8 cellular contexts compared by ENCODE assay signal in the genomic region with DNA sequence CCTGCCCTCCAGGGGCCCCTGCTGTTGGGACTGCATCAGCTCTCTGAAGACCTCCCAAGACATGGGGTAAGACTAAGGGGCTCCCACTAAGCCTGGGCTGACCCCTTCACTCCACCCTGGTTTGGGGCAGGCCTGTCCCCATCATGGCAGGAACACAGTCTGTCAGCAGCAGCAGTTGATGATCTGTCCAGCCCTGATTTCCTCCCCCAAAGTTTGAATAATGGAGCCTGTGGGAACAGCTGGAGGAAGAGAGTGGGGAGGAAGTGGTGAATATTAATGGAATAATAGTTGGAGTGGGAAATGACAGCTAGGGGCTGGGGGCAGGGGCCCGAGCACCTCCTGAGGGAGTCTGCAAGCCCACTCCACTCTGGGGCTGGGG. TPM values are rescaled to one million over a fixed set of nuclear protein-coding genes. Genes with fewer than 3 reads are reported as not detected.
DNase-seq lines count a peak whose midpoint lies in the region; ATAC-seq and TF ChIP-seq lines count a peak whose summit lies in the region.

No MANE protein-coding gene starts in this region.

- no peak for ATAC-seq in IMR-90 (ENCODE audit: low read depth)
- no peak for ATAC-seq in effector memory CD8-positive, alpha-beta T cell (replicated peaks)
- ATAC-seq in natural killer cell = no peak

- no peak overlapping the region for H2BK5ac ChIP-seq in IMR-90 (ENCODE audit: low read depth, low read length, poor library complexity, severe bottlenecking)

- no peak overlapping the region for H3K56ac ChIP-seq in IMR-90 (ENCODE audit: extremely low read depth, insufficient read depth, low read length)

- POLR2A ChIA-PET in A673 (lab: Charles Lee; ENCODE audit: low non-redundant PET) = no interaction called here
- POLR2A ChIA-PET in IMR-90 (lab: Charles Lee; ENCODE audit: unreplicated experiment) = no interaction called here
- POLR2A ChIA-PET in HEK293T (lab: Yijun Ruan, JAX) = interaction anchor here (1.7 to 2.0 kb wide), 2 partner anchors 9 to 11 kb away, joined by 5 to 8 read pairs; a partner anchor contains a TSS

- H3K4me1 Mint-ChIP-seq in effector memory CD8-positive, alpha-beta T cell (ENCODE audit: low read depth in 2 of 2) = peaks cover 25 to 38% of the 10 kb centered on the region in 2 donors
- peaks cover 10 to 28% of the 10 kb centered on the region in 2 donors for H3K4me1 Mint-ChIP-seq in natural killer cell

- no peak overlapping the region for H2BK20ac ChIP-seq in IMR-90 (ENCODE audit: low read depth, low read length)

- H3K36me3 Mint-ChIP-seq in effector memory CD8-positive, alpha-beta T cell (ENCODE audit: insufficient read depth) = peaks cover 35% of the 10 kb centered on the region
- H3K36me3 Mint-ChIP-seq in natural killer cell = no peaks in the 10 kb centered on the region

- H3K27ac ChIP-seq in A673 (ENCODE audit: low read depth, low read length, poor library complexity, severe bottlenecking) = peak overlapping the region; percentile 70
- H3K27ac ChIP-seq in IMR-90 (ENCODE audit: insufficient read depth, low read length) = no peak overlapping the region

- H3K9me1 ChIP-seq in IMR-90 (ENCODE audit: insufficient read depth, low read length) = no peaks in the 10 kb centered on the region

- H3K23ac ChIP-seq in IMR-90 (ENCODE audit: low read depth, low read length) = no peak overlapping the region; the same call in 1 of the 2 replicates

- BruUV-seq in A673 (replicated peaks; lab: Mats Ljungman, UMichigan) = no TSS peak
- no TSS peak for BruUV-seq in IMR-90 (replicated peaks; lab: Mats Ljungman, UMichigan)

- H4K20me1 ChIP-seq in IMR-90 (ENCODE audit: insufficient read depth, low read length) = no peaks in the 10 kb centered on the region

- dilution Hi-C loops in IMR-90 (cut with HindIII; ENCODE audit: low sequenced_read_pairs, unreplicated experiment) = no loop called here

- in situ Hi-C loops in IMR-90 (cut with MboI; ENCODE audit: low sequenced_read_pairs) = no loop called here

- H3K9me3 ChIP-seq in A673 (ENCODE audit: low read depth, low read length, poor library complexity, severe bottlenecking) (no peaks in the 10 kb centered on the region), IMR-90 (ENCODE audit: control insufficient read depth, insufficient read depth, low read length) (no peaks in the 10 kb centered on the region)

- H4K5ac ChIP-seq in IMR-90 (ENCODE audit: low read depth, low read length) = no peak overlapping the region

- H4K91ac ChIP-seq in IMR-90 (ENCODE audit: insufficient read depth, low read depth, low read length) = no peak overlapping the region

- no peak for TF ChIP-seq CTCF in A673 (conservative IDR thresholded peaks at IDR 0.05; ENCODE audit: low read depth, low read length)
- no peak for TF ChIP-seq CTCF in IMR-90 (conservative IDR thresholded peaks at IDR 0.05; ENCODE audit: low read depth, low read length)
- no peak for TF ChIP-seq CTCF in natural killer cell (IDR thresholded peaks at IDR 0.05)

- H3K4me3 ChIP-seq in A673 (ENCODE audit: low read depth, low read length, poor library complexity, severe bottlenecking) (no peak overlapping the region), IMR-90 (ENCODE audit: insufficient read depth, low read depth, low read length) (no peak overlapping the region)

- H3K18ac ChIP-seq in IMR-90 (ENCODE audit: low read depth, low read length) = no peak overlapping the region

- WGBS in IMR-90 (ENCODE audit: extremely low coverage in 2 of 2, insufficient read length in 1 of 2), 2 experiments = no CpG with 5 or more reads among the region's 1 CpG

- peak overlapping the region; percentile 82 for H2AK9ac ChIP-seq in IMR-90 (replicated peaks; ENCODE audit: low read depth, low read length, poor library complexity)

- peak overlapping the region; percentile 90 for H3K4me3 Mint-ChIP-seq in effector memory CD8-positive, alpha-beta T cell
- peak overlapping the region; percentile 66 for H3K4me3 Mint-ChIP-seq in natural killer cell

- TF ChIP-seq POLR2A in IMR-90 (IDR thresholded peaks at IDR 0.05; ENCODE audit: low read depth, low read length) (no peak), erythroblast (IDR thresholded peaks at IDR 0.05; ENCODE audit: low read length) (no peak)

- intact Hi-C loops in A673 (cut with micrococcal nuclease; ENCODE audit: unreplicated experiment) (no loop called here), IMR-90 (cut with micrococcal nuclease) (loop anchor here (10.0 kb wide), 1 partner anchor 224 kb away; no protein-coding TSS in a partner anchor), natural killer cell (cut with micrococcal nuclease) (no loop called here)

- DNase-seq in A673 (ENCODE audit: low spot score) (peak; percentile 16), IMR-90 (no peak), natural killer cell (no peak), erythroblast (lab: John Stamatoyannopoulos, UW) (no peak), HK-2 (ENCODE audit: unreplicated experiment) (no peak), HEK293T (ENCODE audit: extremely low spot score) (no peak), LoVo (ENCODE audit: low spot score) (no peak)
- no peak for DNase-seq in effector memory CD8-positive, alpha-beta T cell

- no peak overlapping the region for H2BK120ac ChIP-seq in IMR-90 (ENCODE audit: low read depth, low read length)

- no peak overlapping the region for H3K14ac ChIP-seq in IMR-90 (replicated peaks; ENCODE audit: low read depth, low read length)

- H3K4ac ChIP-seq in IMR-90 (ENCODE audit: low read depth, low read length) = no peak overlapping the region

- no peaks in the 10 kb centered on the region for H3K79me1 ChIP-seq in IMR-90 (ENCODE audit: low read depth in 1 of 2, low read length in 2 of 2)

- no peak overlapping the region for H2BK15ac ChIP-seq in IMR-90 (ENCODE audit: low read depth, low read length)

- no peaks in the 10 kb centered on the region for H3K27me3 Mint-ChIP-seq in effector memory CD8-positive, alpha-beta T cell
- no peaks in the 10 kb centered on the region for H3K27me3 Mint-ChIP-seq in natural killer cell (ENCODE audit: low read depth in 2 of 2)

- peaks cover 17% of the 10 kb centered on the region for H3K36me3 ChIP-seq in A673 (ENCODE audit: insufficient read depth, low read length, poor library complexity, severe bottlenecking)
- H3K36me3 ChIP-seq in IMR-90 (ENCODE audit: control insufficient read depth, insufficient read depth, low read length) = peaks cover 34% of the 10 kb centered on the region

- CTCF ChIA-PET in A673 (lab: Charles Lee) (no interaction called here), IMR-90 (lab: Yijun Ruan, JAX) (no interaction called here), HEK293T (lab: Yijun Ruan, JAX) (no interaction called here)

- no peak for TF ChIP-seq RAD21 in IMR-90 (IDR thresholded peaks at IDR 0.05; ENCODE audit: low read length)

- H2AFZ ChIP-seq in IMR-90 (replicated peaks; ENCODE audit: low read length, poor library complexity) = no peak overlapping the region

- H3K9me3 Mint-ChIP-seq in effector memory CD8-positive, alpha-beta T cell = no peaks in the 10 kb centered on the region
- H3K9me3 Mint-ChIP-seq in natural killer cell = no peaks in the 10 kb centered on the region

- H3K27me3 ChIP-seq in A673 (replicated peaks; ENCODE audit: insufficient read depth, low read depth, low read length, poor library complexity) (no peaks in the 10 kb centered on the region), IMR-90 (ENCODE audit: control insufficient read depth, insufficient read depth, low read length) (no peaks in the 10 kb centered on the region)

- H3K9ac ChIP-seq in IMR-90 (ENCODE audit: low read depth, low read length) = no peak overlapping the region

- H2AK5ac ChIP-seq in IMR-90 (ENCODE audit: low read depth, low read length) = no peak overlapping the region

- peak overlapping the region; percentile 92 to 93 for H3K27ac Mint-ChIP-seq in effector memory CD8-positive, alpha-beta T cell
- peak overlapping the region; percentile 82 to 92 for H3K27ac Mint-ChIP-seq in natural killer cell

- no peak overlapping the region; the same call in 1 of the 2 replicates for H3K4me2 ChIP-seq in IMR-90 (ENCODE audit: low read depth, low read length)

- H3K4me1 ChIP-seq in A673 (ENCODE audit: insufficient read depth, low read length, poor library complexity, severe bottlenecking) (peaks cover 25% of the 10 kb centered on the region), IMR-90 (ENCODE audit: control insufficient read depth, insufficient read depth, low read length) (peaks cover 10% of the 10 kb centered on the region; the same call in 1 of the 2 replicates)

- no peak overlapping the region for H4K8ac ChIP-seq in IMR-90 (ENCODE audit: low read depth in 2 of 2, low read length in 2 of 2)

TF ChIP-seq in IMR-90, 13 proteins besides CTCF, POLR2A, EP300 and RAD21 (continues in another document):
- TF ChIP-seq CHD1 (IDR thresholded peaks at IDR 0.05; ENCODE audit: low read depth, low read length) = no peak

TF ChIP-seq in HEK293T, 16 proteins besides CTCF, POLR2A, EP300 and RAD21 (continues in another document):
- no peak for TF ChIP-seq FOXM1 (IDR thresholded peaks at IDR 0.05; ENCODE audit: borderline replicate concordance)

RNA-seq across cellular contexts. Expression of a gene that starts 1.3 kb away (rescaled TPM):
- 0.41 and 0.81 TPM in 2 replicates for total RNA-seq in A673 (2021)
- total RNA-seq in IMR-90 (2012; rRNA removed) = under 0.01 and 0.36 TPM in 2 replicates
- polyA plus RNA-seq in IMR-90 (2012; rRNA removed) = 0.30 and 0.36 TPM in 2 replicates
- polyA plus RNA-seq in IMR-90 (2012; cell fraction: cytosol; rRNA removed) = 0.06 and 0.46 TPM in 2 replicates
- 0.18 and 0.34 TPM in 2 replicates for polyA plus RNA-seq in IMR-90 (2012; cell fraction: nucleus; rRNA removed; ENCODE audit: low replicate concordance)
- total RNA-seq in natural killer cell = 1 to 10 TPM; 1.5 to 2.5 (median 2.1) TPM

RNA-seq across cellular contexts. Expression of a gene that starts 11.2 kb away (rescaled TPM):
- total RNA-seq in A673 (2021) = 86.5 and 96.6 TPM in 2 replicates
- 50.8 and 52.5 TPM in 2 replicates for total RNA-seq in IMR-90 (2012; rRNA removed)
- polyA plus RNA-seq in IMR-90 (2012; rRNA removed) = 72.2 and 78.5 TPM in 2 replicates
- polyA plus RNA-seq in IMR-90 (2012; cell fraction: cytosol; rRNA removed) = 78.9 and 84.8 TPM in 2 replicates
- 33.4 and 44.3 TPM in 2 replicates for polyA plus RNA-seq in IMR-90 (2012; cell fraction: nucleus; rRNA removed; ENCODE audit: low replicate concordance)
- total RNA-seq in natural killer cell = 10 to 100 TPM; 25.4 to 32.5 (median 29.5) TPM

RNA-seq across cellular contexts. Expression of a gene that starts 14.5 kb away (rescaled TPM):
- total RNA-seq in A673 (2021) (not detected in 2 replicates), IMR-90 (2012; rRNA removed) (not detected in 2 replicates), natural killer cell (not detected)
- polyA plus RNA-seq in IMR-90 (2012; rRNA removed) = not detected in 2 replicates
- not detected in 2 replicates for polyA plus RNA-seq in IMR-90 (2012; cell fraction: cytosol; rRNA removed)
- polyA plus RNA-seq in IMR-90 (2012; cell fraction: nucleus; rRNA removed; ENCODE audit: low replicate concordance) = not detected in 2 replicates

RNA-seq across cellular contexts. Expression of a gene that starts 30.9 kb away (rescaled TPM):
- 14.7 and 15.9 TPM in 2 replicates for total RNA-seq in A673 (2021)
- total RNA-seq in IMR-90 (2012; rRNA removed) = 6.4 and 7.7 TPM in 2 replicates
- polyA plus RNA-seq in IMR-90 (2012; rRNA removed) = 7.6 and 9.6 TPM in 2 replicates
- polyA plus RNA-seq in IMR-90 (2012; cell fraction: cytosol; rRNA removed) = 11.8 and 37.7 TPM in 2 replicates
- 13.5 and 42.6 TPM in 2 replicates for polyA plus RNA-seq in IMR-90 (2012; cell fraction: nucleus; rRNA removed; ENCODE audit: low replicate concordance)
- 10 to 100 TPM; 26.5 to 29.0 (median 28.3) TPM for total RNA-seq in natural killer cell

RNA-seq across cellular contexts. Expression of a gene that starts 31.3 kb away (rescaled TPM):
- 35.0 and 43.1 TPM in 2 replicates for total RNA-seq in A673 (2021)
- total RNA-seq in IMR-90 (2012; rRNA removed) = 11.4 and 19.0 TPM in 2 replicates
- polyA plus RNA-seq in IMR-90 (2012; rRNA removed) = 25.2 and 34.0 TPM in 2 replicates
- polyA plus RNA-seq in IMR-90 (2012; cell fraction: cytosol; rRNA removed) = 26.6 and 36.2 TPM in 2 replicates
- 7.0 and 16.4 TPM in 2 replicates for polyA plus RNA-seq in IMR-90 (2012; cell fraction: nucleus; rRNA removed; ENCODE audit: low replicate concordance)
- 10 to 100 TPM in 1 of 3 donors, 1 to 10 TPM in 2; 9.0 to 11.6 (median 9.5) TPM for total RNA-seq in natural killer cell
